In genomic region chr12:7642287-7642686, GRCh38 we compare ENCODE assay signal across 23 cellular contexts. TPM values are rescaled to one million over a fixed set of nuclear protein-coding genes. Genes with fewer than 3 reads are reported as not detected.
DNase-seq lines count a peak whose midpoint lies in the region; ATAC-seq, FAIRE-seq and TF ChIP-seq lines count a peak whose summit lies in the region.
"Had no signal": no experiment of that assay in that cellular context is flagged by ENCODE, and none has a peak within 500 bp of the region (broad histone marks: within the 10 kb centered on the region; RNA-seq: fewer than 3 reads in every experiment).

No MANE protein-coding gene starts in this region.

- TF ChIP-seq RAD21 in H1 (IDR thresholded peaks at IDR 0.05 in 1 of 2, conservative IDR thresholded peaks at IDR 0.05 in 1 of 2; ENCODE audit: low read depth in 2 of 2, low read length in 2 of 2), result no peak

- H3K79me2 ChIP-seq in H1 (ENCODE audit: control insufficient read depth in 1 of 2, insufficient read depth in 2 of 2, low read length in 2 of 2), result no peaks in the 10 kb centered on the region

- H3K36me3 Mint-ChIP-seq in Caco-2 (ENCODE audit: insufficient read depth, unreplicated experiment) (peaks cover 6% of the 10 kb centered on the region), nephron progenitor cell (ENCODE audit: low read depth) (no peaks in the 10 kb centered on the region)
- H3K36me3 Mint-ChIP-seq: CD8-positive, alpha-beta T cell had no signal

- H3K79me1 ChIP-seq in H1 (ENCODE audit: low read depth, low read length), result no peaks in the 10 kb centered on the region

- no peak overlapping the region for H3K27ac ChIP-seq in H1 (ENCODE audit: low read depth, low read length)
- H3K27ac ChIP-seq: BLaER1, KMS-11, SJCRH30 had no signal

- POLR2A ChIA-PET in Caco-2 (lab: Charles Lee) (interaction anchor here (0.5 to 0.6 kb wide), 2 partner anchors 197 to 492 kb away, joined by 4 to 6 read pairs; no protein-coding TSS in a partner anchor), H1 (lab: Charles Lee; ENCODE audit: partially characterized antibody) (interaction anchor here (0.8 to 2.1 kb wide), 7 partner anchors 11 to 439 kb away, joined by 3 to 5 read pairs (median 4); no protein-coding TSS in a partner anchor)

- TF ChIP-seq EP300 in H1 (IDR thresholded peaks at IDR 0.05; ENCODE audit: borderline replicate concordance in 1 of 2, low read depth in 2 of 2, low read length in 2 of 2), result no peak

- H3K23ac ChIP-seq in H1 (ENCODE audit: insufficient read length), result no peak overlapping the region

- no peaks in the 10 kb centered on the region for H4K20me1 ChIP-seq in H1 (replicated peaks in 1 of 2; ENCODE audit: control insufficient read depth in 1 of 2, insufficient read depth in 2 of 2, low read length in 2 of 2)
- H4K20me1 ChIP-seq: BLaER1 had no signal

- no peak overlapping the region for H2BK15ac ChIP-seq in H1 (ENCODE audit: low read length)

- H3K27me3 ChIP-seq in Caco-2 (replicated peaks; ENCODE audit: control insufficient read depth, insufficient read depth, low read length), result no peaks in the 10 kb centered on the region
- no peaks in the 10 kb centered on the region for H3K27me3 ChIP-seq in NT2/D1 (ENCODE audit: insufficient read depth, insufficient read length)
- H3K27me3 ChIP-seq in H1 (replicated peaks in 1 of 4; ENCODE audit: control insufficient read depth in 3 of 4, extremely low read depth in 1 of 4, insufficient read depth in 3 of 4, low read length in 3 of 4), result no peaks in the 10 kb centered on the region
- H3K27me3 ChIP-seq: SJCRH30 had no signal

- H4K8ac ChIP-seq in H1 (ENCODE audit: extremely low read depth, insufficient read depth, low read length), result no peak overlapping the region

- TF ChIP-seq CTCF in Caco-2 (IDR thresholded peaks at IDR 0.05; ENCODE audit: insufficient read depth in 1 of 2, low read depth in 1 of 2, low read length in 1 of 2, severe bottlenecking in 1 of 2, unreplicated experiment in 1 of 2), result no peak
- no peak for TF ChIP-seq CTCF in H1 (IDR thresholded peaks at IDR 0.05; ENCODE audit: control extremely low read depth in 1 of 3, insufficient read depth in 1 of 3, low read depth in 1 of 3, low read length in 3 of 3)
- TF ChIP-seq CTCF in nephron progenitor cell (IDR thresholded peaks at IDR 0.05), result no peak

- CTCF ChIA-PET in Caco-2 (lab: Charles Lee), result interaction anchor here (0.6 to 3.0 kb wide), 9 partner anchors 17 to 589 kb away, joined by 3 to 11 read pairs (median 3); no protein-coding TSS in a partner anchor
- CTCF ChIA-PET in H1 (lab: Charles Lee; ENCODE audit: partially characterized antibody), result interaction anchor here (0.6 to 9.4 kb wide), 64 partner anchors 8 to 596 kb away, joined by 3 to 53 read pairs (median 4); partner anchors contain the start of genes APOBEC1 and GDF3

- H3K14ac ChIP-seq in H1 (ENCODE audit: insufficient read length), result no peak overlapping the region

- H3K27me3 Mint-ChIP-seq in Caco-2 (ENCODE audit: insufficient read depth, unreplicated experiment) (no peaks in the 10 kb centered on the region), nephron progenitor cell (ENCODE audit: low read depth, poor library complexity) (peaks cover 5% of the 10 kb centered on the region)

- H3K4me3 Mint-ChIP-seq in Caco-2 (ENCODE audit: unreplicated experiment), result no peak overlapping the region
- H3K4me3 Mint-ChIP-seq in nephron progenitor cell, result no peak overlapping the region
- H3K4me3 Mint-ChIP-seq: CD8-positive, alpha-beta T cell had no signal

- 0 out of 4 replicates have a peak overlapping the region, but pooled peaks have one; percentile 19 for H3K4me2 ChIP-seq in H1 (ENCODE audit: insufficient read depth in 1 of 2, low read depth in 2 of 2, low read length in 2 of 2)
- H3K4me2 ChIP-seq: BLaER1, KMS-11 had no signal

- 0 out of 2 replicates have a peak overlapping the region, but pooled peaks have one; percentile 28 for H3K18ac ChIP-seq in H1 (ENCODE audit: extremely low read depth, low read length)

- no TSS peak for BruUV-seq in Caco-2 (replicated peaks; lab: Mats Ljungman, UMichigan)

- H3K56ac ChIP-seq in H1 (replicated peaks; ENCODE audit: insufficient read length, low read depth, low read length), result no peak overlapping the region

- peak overlapping the region; percentile 14; the same call in 1 of the 2 replicates for H2BK5ac ChIP-seq in H1 (ENCODE audit: low read depth, low read length)

- peak overlapping the region; percentile 71 for H3K9ac ChIP-seq in NT2/D1 (ENCODE audit: insufficient read length, low read depth)
- H3K9ac ChIP-seq in H1 (replicated peaks in 1 of 4; ENCODE audit: extremely low read depth in 1 of 4, low read depth in 3 of 4, low read length in 3 of 4), result no peak overlapping the region
- H3K9ac ChIP-seq: BLaER1, KMS-11 had no signal

- H3K27ac Mint-ChIP-seq in Caco-2 (ENCODE audit: unreplicated experiment) (peak overlapping the region; percentile 45), nephron progenitor cell (peak overlapping the region; percentile 37)
- H3K27ac Mint-ChIP-seq: CD8-positive, alpha-beta T cell had no signal

- H2BK20ac ChIP-seq in H1 (ENCODE audit: low read length), result peak overlapping the region; percentile 63; the same call in 1 of the 2 replicates

- WGBS in H1 (ENCODE audit: extremely low coverage in 1 of 2, insufficient coverage in 1 of 2, insufficient read length in 1 of 2, insufficient replicate concordance in 2 of 2, low coverage in 1 of 2, low lambda C conversion rate in 2 of 2, missing lambda C conversion rate in 1 of 2), 2 experiments, result 48% methylated on average over 1 of the region's 1 CpG; no CpG with 5 or more reads in 1 of the 2 experiments

- peak overlapping the region; percentile 15 for H4K91ac ChIP-seq in H1 (replicated peaks; ENCODE audit: insufficient read length, low read length)

- DNase-seq in Caco-2 (no peak), NT2/D1 (ENCODE audit: low read depth, low spot score) (no peak), H1 (ENCODE audit: low read depth in 1 of 2, low spot score in 2 of 2) (no peak), nephron progenitor cell (no peak), left lobe of liver (ENCODE audit: low spot score) (no peak), NCI-H1436 (lab: John Stamatoyannopoulos, UW) (no peak)
- DNase-seq: CD8-positive, alpha-beta T cell; DMS79; NCI-H1048; NCI-H146; NCI-H2081 treated with DMSO at 0.1 percent for 48 hours; NCI-H510A had no signal

- H2AK5ac ChIP-seq in H1 (ENCODE audit: low read depth, low read length), result no peak overlapping the region

- intact Hi-C loops in Caco-2 (cut with micrococcal nuclease; ENCODE audit: unreplicated experiment), result no loop called here

- H3K4me1 ChIP-seq in Caco-2 (peaks cover 35% of the 10 kb centered on the region), NT2/D1 (ENCODE audit: insufficient read depth, insufficient read length) (peaks cover 7% of the 10 kb centered on the region), H1 (replicated peaks in 1 of 4; ENCODE audit: control insufficient read depth in 3 of 4, insufficient read depth in 4 of 4, low read length in 3 of 4) (peaks cover 6 to 26% (median 18%) of the 10 kb centered on the region in 4 experiments; a peak in 6 of 7 replicates)
- H3K4me1 ChIP-seq: SJCRH30 had no signal

- H3K23me2 ChIP-seq in H1 (ENCODE audit: low read depth, low read length), result peaks cover 3% of the 10 kb centered on the region

- H3K9me3 ChIP-seq in Caco-2 (no peaks in the 10 kb centered on the region), NT2/D1 (ENCODE audit: insufficient read depth, low read length) (no peaks in the 10 kb centered on the region), H1 (ENCODE audit: insufficient read depth in 2 of 2, low read depth in 1 of 2, low read length in 1 of 2) (no peaks in the 10 kb centered on the region)
- H3K9me3 ChIP-seq: BLaER1, SJCRH30 had no signal

- H2BK120ac ChIP-seq in H1 (replicated peaks; ENCODE audit: low read depth, low read length), result peak overlapping the region; percentile 40

- H3K4ac ChIP-seq in H1 (replicated peaks; ENCODE audit: insufficient read length, low read depth, low read length), result no peak overlapping the region

- no peak overlapping the region; the same call in 1 of the 2 replicates for H2BK12ac ChIP-seq in H1 (ENCODE audit: low read depth, low read length)

- FAIRE-seq in H1 (lab: Jason Lieb, UNC), result no peak
- FAIRE-seq: D721Med, GM12878 had no signal

- peaks cover 43% of the 10 kb centered on the region for H3K4me1 Mint-ChIP-seq in Caco-2 (ENCODE audit: low read depth, unreplicated experiment)
- peaks cover 69% of the 10 kb centered on the region for H3K4me1 Mint-ChIP-seq in nephron progenitor cell

- no peaks in the 10 kb centered on the region for H3K36me3 ChIP-seq in Caco-2 (ENCODE audit: control insufficient read depth, insufficient read depth, low read length)
- H3K36me3 ChIP-seq in NT2/D1 (ENCODE audit: insufficient read depth, insufficient read length, low read length), result no peaks in the 10 kb centered on the region
- no peaks in the 10 kb centered on the region for H3K36me3 ChIP-seq in H1 (ENCODE audit: control insufficient read depth in 2 of 4, insufficient read depth in 4 of 4, low read length in 3 of 4)
- H3K36me3 ChIP-seq: BLaER1, SJCRH30 had no signal

- TF ChIP-seq POLR2A in H1 (IDR thresholded peaks at IDR 0.05; ENCODE audit: control extremely low read depth in 1 of 2, low read depth in 2 of 2, low read length in 2 of 2), result no peak

- peak overlapping the region; percentile 86 for H2AFZ ChIP-seq in H1 (ENCODE audit: low read length)

- ATAC-seq in left lobe of liver, result no peak
- ATAC-seq in HG02571 (IDR thresholded peaks at IDR 0.05; ENCODE audit: unreplicated experiment), result no peak
- ATAC-seq in HG03139 (IDR thresholded peaks at IDR 0.05; ENCODE audit: unreplicated experiment), result no peak
- ATAC-seq: CD8-positive, alpha-beta T cell; GM12878 had no signal

- H3K9me3 Mint-ChIP-seq in Caco-2 (ENCODE audit: unreplicated experiment) (no peaks in the 10 kb centered on the region), nephron progenitor cell (no peaks in the 10 kb centered on the region)
- H3K9me3 Mint-ChIP-seq: CD8-positive, alpha-beta T cell had no signal

- H4K5ac ChIP-seq in H1 (ENCODE audit: insufficient read length, low read depth, low read length), result peak overlapping the region; percentile 9

- H3K4me3 ChIP-seq in Caco-2 (ENCODE audit: low read depth, low read length) (no peak overlapping the region), NT2/D1 (ENCODE audit: insufficient read length, low read depth) (no peak overlapping the region), H1 (ENCODE audit: extremely low read depth in 1 of 4, insufficient read depth in 2 of 4, low read depth in 3 of 4, low read length in 4 of 4) (no peak overlapping the region)
- H3K4me3 ChIP-seq: BLaER1, GM12878, SJCRH30 had no signal

RNA-seq across cellular contexts. Expression of gene APOBEC1, which starts 23.4 kb away (rescaled TPM):
- total RNA-seq in Caco-2 (2022), result not detected in 2 replicates
- total RNA-seq in H1 (2021; fragmentation: NEBNext Ultra II Directional; extraction: Animal tissue kit (Norgen Biotek cat#: 25700)), result not detected in 2 replicates
- polyA plus RNA-seq in H1 (2011; rRNA removed), result not detected in 2 replicates
- polyA plus RNA-seq in H1 (2011; cell fraction: cytosol; rRNA removed), result not detected
- not detected for polyA plus RNA-seq in H1 (2011; cell fraction: nucleus; rRNA removed)
- polyA plus RNA-seq in H1 (2012, experiment 1 of 2), result not detected in 4 replicates
- polyA plus RNA-seq in H1 (2012, experiment 2 of 2), result not detected
- polyA plus RNA-seq in H1 (2013, experiment 1 of 2), result not detected
- polyA plus RNA-seq in H1 (2013, experiment 2 of 2), result not detected
- polyA minus RNA-seq in H1 (2011; rRNA and poly(A)+ RNA removed), result not detected in 2 replicates
- not detected for polyA minus RNA-seq in H1 (2011; cell fraction: cytosol; rRNA and poly(A)+ RNA removed)
- not detected for polyA minus RNA-seq in H1 (2011; cell fraction: nucleus; rRNA and poly(A)+ RNA removed)
- not detected for total RNA-seq in left lobe of liver
- total RNA-seq: A172; CD8-positive, alpha-beta T cell; G401; GM12878; MCF 10A; RPMI7951; SJCRH30 had no signal
- polyA plus RNA-seq: GM12878 had no signal

RNA-seq across cellular contexts. Expression of gene GDF3, which starts 53.3 kb away (rescaled TPM):
- 0.41 TPM in 1 of 2 replicates, not detected in the other for total RNA-seq in Caco-2 (2022)
- 12.6 and 16.8 TPM in 2 replicates for total RNA-seq in H1 (2021; fragmentation: NEBNext Ultra II Directional; extraction: Animal tissue kit (Norgen Biotek cat#: 25700))
- 4.1 and 4.3 TPM in 2 replicates for polyA plus RNA-seq in H1 (2011; rRNA removed)
- polyA plus RNA-seq in H1 (2011; cell fraction: cytosol; rRNA removed), result 3.2 TPM
- 5.8 TPM for polyA plus RNA-seq in H1 (2011; cell fraction: nucleus; rRNA removed)
- polyA plus RNA-seq in H1 (2012, experiment 1 of 2), result 7.3 to 10.1 TPM (median 8.1 TPM) in 4 replicates
- polyA plus RNA-seq in H1 (2012, experiment 2 of 2), result 7.0 TPM
- 61.9 TPM for polyA plus RNA-seq in H1 (2013, experiment 1 of 2)
- polyA plus RNA-seq in H1 (2013, experiment 2 of 2), result 63.4 TPM
- 2.1 and 2.7 TPM in 2 replicates for polyA minus RNA-seq in H1 (2011; rRNA and poly(A)+ RNA removed)
- 1.8 TPM for polyA minus RNA-seq in H1 (2011; cell fraction: cytosol; rRNA and poly(A)+ RNA removed)
- polyA minus RNA-seq in H1 (2011; cell fraction: nucleus; rRNA and poly(A)+ RNA removed), result 3.1 TPM
- not detected for total RNA-seq in left lobe of liver
- total RNA-seq: A172; CD8-positive, alpha-beta T cell; G401; GM12878; MCF 10A; RPMI7951; SJCRH30 had no signal
- polyA plus RNA-seq: GM12878 had no signal
